Comparison of ENCODE assay signal across 33 cellular contexts in genomic region chr2:173132531-173132930, GRCh38. TPM values are rescaled to one million over a fixed set of nuclear protein-coding genes. Genes with fewer than 3 reads are reported as not detected.
DNase-seq lines count a peak whose midpoint lies in the region; ATAC-seq and TF ChIP-seq lines count a peak whose summit lies in the region.
"Had no signal": no experiment of that assay in that cellular context is flagged by ENCODE, and none has a peak within 500 bp of the region (broad histone marks: within the 10 kb centered on the region; RNA-seq: fewer than 3 reads in every experiment).

No MANE protein-coding gene starts in this region.

- TF ChIP-seq CTCF in IMR-90 (conservative IDR thresholded peaks at IDR 0.05; ENCODE audit: low read depth, low read length) (no peak), WTC11 (IDR thresholded peaks at IDR 0.05) (no peak), nephron progenitor cell (IDR thresholded peaks at IDR 0.05) (no peak)

- H2AFZ ChIP-seq in IMR-90 (replicated peaks; ENCODE audit: low read length, poor library complexity): no peak overlapping the region

- H4K20me1 ChIP-seq in IMR-90 (ENCODE audit: insufficient read depth, low read length): no peaks in the 10 kb centered on the region

- H4K91ac ChIP-seq in IMR-90 (ENCODE audit: insufficient read depth, low read depth, low read length): no peak overlapping the region

- H2BK120ac ChIP-seq in IMR-90 (ENCODE audit: low read depth, low read length): no peak overlapping the region

- H3K9me3 Mint-ChIP-seq in activated naive CD4-positive, alpha-beta T cell treated with anti-CD3 and anti-CD28 coated beads, Interleukin-2, amount 50 U/mL, for 72 hours: no peaks in the 10 kb centered on the region
- H3K9me3 Mint-ChIP-seq in WTC11 (peaks cover 5% of the 10 kb centered on the region), nephron progenitor cell (no peaks in the 10 kb centered on the region)
- H3K9me3 Mint-ChIP-seq: activated CD4-positive, alpha-beta memory T cell treated with anti-CD3 and anti-CD28 coated beads, Interleukin-2, amount 10 ng/mL, durations not matched to agents 7 days and 5 days; CD8-positive, alpha-beta T cell; immature natural killer cell; T-cell had no signal

- no peak overlapping the region for H3K56ac ChIP-seq in IMR-90 (ENCODE audit: extremely low read depth, insufficient read depth, low read length)

- H2AK9ac ChIP-seq in IMR-90 (replicated peaks; ENCODE audit: low read depth, low read length, poor library complexity): no peak overlapping the region

- no peak overlapping the region for H3K4me2 ChIP-seq in IMR-90 (ENCODE audit: low read depth, low read length)

- H2AK5ac ChIP-seq in IMR-90 (ENCODE audit: low read depth, low read length): no peak overlapping the region; the same call in 1 of the 2 replicates

- intact Hi-C loops in IMR-90 (cut with micrococcal nuclease): no loop called here

- POLR2A ChIA-PET in IMR-90 (lab: Charles Lee; ENCODE audit: unreplicated experiment): no interaction called here
- POLR2A ChIA-PET in WTC11 (lab: Charles Lee): no interaction called here

- no peaks in the 10 kb centered on the region for H3K36me3 Mint-ChIP-seq in activated naive CD4-positive, alpha-beta T cell treated with anti-CD3 and anti-CD28 coated beads, Interleukin-2, amount 50 U/mL, for 72 hours
- H3K36me3 Mint-ChIP-seq in WTC11 (peaks cover 5% of the 10 kb centered on the region), nephron progenitor cell (ENCODE audit: low read depth) (peaks cover 20% of the 10 kb centered on the region)
- H3K36me3 Mint-ChIP-seq: CD8-positive, alpha-beta T cell; T-cell had no signal

- peak overlapping the region; percentile 56; the same call in 1 of the 2 replicates for H3K23ac ChIP-seq in IMR-90 (ENCODE audit: low read depth, low read length)

- H3K27ac Mint-ChIP-seq in activated naive CD4-positive, alpha-beta T cell treated with anti-CD3 and anti-CD28 coated beads, Interleukin-2, amount 50 U/mL, for 72 hours: peak overlapping the region; percentile 33 to 95
- H3K27ac Mint-ChIP-seq in WTC11 (peak overlapping the region; percentile 4; the same call in 1 of the 2 replicates), nephron progenitor cell (peak overlapping the region; percentile 15)
- H3K27ac Mint-ChIP-seq: activated CD4-positive, alpha-beta memory T cell treated with anti-CD3 and anti-CD28 coated beads, Interleukin-2, amount 10 ng/mL, durations not matched to agents 7 days and 5 days; CD8-positive, alpha-beta T cell; immature natural killer cell; T-cell had no signal

- no peak for TF ChIP-seq RAD21 in IMR-90 (IDR thresholded peaks at IDR 0.05; ENCODE audit: low read length)

- CTCF ChIA-PET in IMR-90 (lab: Yijun Ruan, JAX): interaction anchor here (1.4 kb wide), 1 partner anchor 9 kb away, joined by 4 read pairs; no protein-coding TSS in a partner anchor
- CTCF ChIA-PET in WTC11 (lab: Charles Lee): no interaction called here

- no peaks in the 10 kb centered on the region for H3K36me3 ChIP-seq in IMR-90 (ENCODE audit: control insufficient read depth, insufficient read depth, low read length)
- H3K36me3 ChIP-seq: BE2C, neutrophil, spleen, stomach, vagina had no signal

- H3K4me1 ChIP-seq in IMR-90 (ENCODE audit: control insufficient read depth, insufficient read depth, low read length): peaks cover 16% of the 10 kb centered on the region
- H3K4me1 ChIP-seq: BE2C had no signal

- no peak overlapping the region for H2BK15ac ChIP-seq in IMR-90 (ENCODE audit: low read depth, low read length)

- no peak overlapping the region for H4K5ac ChIP-seq in IMR-90 (ENCODE audit: low read depth, low read length)

- 0 out of 2 replicates have a peak overlapping the region, but pooled peaks have one; percentile 8 for H3K14ac ChIP-seq in IMR-90 (replicated peaks; ENCODE audit: low read depth, low read length)

- H3K27ac ChIP-seq in IMR-90 (ENCODE audit: insufficient read depth, low read length): no peak overlapping the region
- H3K27ac ChIP-seq: neutrophil, spleen, stomach, vagina had no signal

- peak in 1 of 2 donors; percentile 20 for ATAC-seq in activated naive CD4-positive, alpha-beta T cell treated with anti-CD3 and anti-CD28 coated beads, Interleukin-2, amount 50 U/mL, for 72 hours
- ATAC-seq in IMR-90 (ENCODE audit: low read depth) (no peak), WTC11 (peak; percentile 41; the same call in 1 of the 2 replicates)
- ATAC-seq: CD8-positive, alpha-beta T cell; K562; left colon; right cardiac atrium; T-cell had no signal

- dilution Hi-C loops in IMR-90 (cut with HindIII; ENCODE audit: low sequenced_read_pairs, unreplicated experiment): no loop called here

- no peak for TF ChIP-seq POLR2A in IMR-90 (IDR thresholded peaks at IDR 0.05; ENCODE audit: low read depth, low read length)

- H3K79me1 ChIP-seq in IMR-90 (ENCODE audit: low read depth in 1 of 2, low read length in 2 of 2): peaks cover 33 to 59% of the 10 kb centered on the region in 2 experiments

- no TSS peak for BruUV-seq in IMR-90 (replicated peaks; lab: Mats Ljungman, UMichigan)

- H3K9me1 ChIP-seq in IMR-90 (ENCODE audit: insufficient read depth, low read length): peaks cover 3% of the 10 kb centered on the region; the same call in 1 of the 2 replicates

- H2BK5ac ChIP-seq in IMR-90 (ENCODE audit: low read depth, low read length, poor library complexity, severe bottlenecking): no peak overlapping the region

- no peak overlapping the region for H3K4ac ChIP-seq in IMR-90 (ENCODE audit: low read depth, low read length)

- H3K27me3 ChIP-seq in IMR-90 (ENCODE audit: control insufficient read depth, insufficient read depth, low read length): no peaks in the 10 kb centered on the region
- H3K27me3 ChIP-seq: BE2C, neutrophil, spleen, stomach, vagina had no signal

- H3K18ac ChIP-seq in IMR-90 (ENCODE audit: low read depth, low read length): no peak overlapping the region

- H3K4me1 Mint-ChIP-seq in WTC11: peaks cover 46% of the 10 kb centered on the region
- H3K4me1 Mint-ChIP-seq in nephron progenitor cell: peaks cover 41% of the 10 kb centered on the region

- WGBS in IMR-90 (ENCODE audit: extremely low coverage in 2 of 2, insufficient read length in 1 of 2), 2 experiments: no CpG with 5 or more reads among the region's 1 CpG

- H3K27me3 Mint-ChIP-seq in WTC11 (ENCODE audit: low read depth): no peaks in the 10 kb centered on the region
- H3K27me3 Mint-ChIP-seq in nephron progenitor cell (ENCODE audit: low read depth, poor library complexity): no peaks in the 10 kb centered on the region

- H4K8ac ChIP-seq in IMR-90 (ENCODE audit: low read depth in 2 of 2, low read length in 2 of 2): 0 out of 4 replicates have a peak overlapping the region, but pooled peaks of 1 of the 2 experiments have one; percentile 2

- no peak overlapping the region for H3K9ac ChIP-seq in IMR-90 (ENCODE audit: low read depth, low read length)

- in situ Hi-C loops in IMR-90 (cut with MboI; ENCODE audit: low sequenced_read_pairs): no loop called here

- H3K4me3 Mint-ChIP-seq in WTC11 (no peak overlapping the region), nephron progenitor cell (no peak overlapping the region)
- H3K4me3 Mint-ChIP-seq: activated CD4-positive, alpha-beta memory T cell treated with anti-CD3 and anti-CD28 coated beads, Interleukin-2, amount 10 ng/mL, durations not matched to agents 7 days and 5 days; CD8-positive, alpha-beta T cell; immature natural killer cell; T-cell had no signal

- no peak overlapping the region for H3K4me3 ChIP-seq in IMR-90 (ENCODE audit: insufficient read depth, low read depth, low read length)
- H3K4me3 ChIP-seq: K562, spleen, stomach, vagina had no signal

- no peak overlapping the region for H2BK20ac ChIP-seq in IMR-90 (ENCODE audit: low read depth, low read length)

- DNase-seq in activated naive CD4-positive, alpha-beta T cell treated with anti-CD3 and anti-CD28 coated beads, Interleukin-2, amount 50 U/mL, for 72 hours (ENCODE audit: low spot score in 2 of 2): no peak
- DNase-seq in activated naive CD4-positive, alpha-beta T cell (lab: John Stamatoyannopoulos, UW): no peak
- DNase-seq in IMR-90 (no peak), WTC11 (ENCODE audit: low spot score) (no peak), nephron progenitor cell (no peak), NOMO-1 treated with dmso at 0.1 percent for 144 hours (lab: John Stamatoyannopoulos, UW; ENCODE audit: unreplicated experiment) (no peak)
- no peak for DNase-seq in activated CD4-positive, alpha-beta T cell treated with anti-CD3 and anti-CD28 coated beads for 1 hour
- DNase-seq: activated CD4-positive, alpha-beta memory T cell treated with anti-CD3 and anti-CD28 coated beads, Interleukin-2, amount 10 ng/mL, durations not matched to agents 7 days and 5 days; activated gamma-delta T cell treated with Interleukin-2 at 50 U/mL for 16 hours; BE2C; CD8-positive, alpha-beta T cell; central memory CD4-positive, alpha-beta T cell; cortex of kidney; DMS 273 treated with DMSO at 0.1 percent for 48 hours; effector memory CD4-positive, alpha-beta T cell; GOT3; immature natural killer cell; left colon; mesendoderm; NCI-H1417; NCI-H2029 treated with DMSO at 0.1 percent for 48 hours; NCI-H226; NCI-H526 treated with DMSO at 0.1 percent for 48 hours; NK-92 treated with Interleukin-12 subunit alpha and Interleukin-12 subunit beta, amount 100 ng/mL, for 24 hours; posterior cingulate gyrus; right cardiac atrium; spleen; stimulated activated CD4-positive, alpha-beta T cell treated with anti-CD3 and anti-CD28 coated beads, Interleukin-2, amount 100 ng/mL, for 24 hours; stomach; T-cell had no signal

- no peaks in the 10 kb centered on the region for H3K9me3 ChIP-seq in IMR-90 (ENCODE audit: control insufficient read depth, insufficient read depth, low read length)
- H3K9me3 ChIP-seq: BE2C, neutrophil, spleen, stomach, vagina had no signal

TF ChIP-seq in IMR-90, 13 proteins besides CTCF, POLR2A, EP300 and RAD21 (continues in another document):
- TF ChIP-seq CHD1 (IDR thresholded peaks at IDR 0.05; ENCODE audit: low read depth, low read length): no peak
- no peak for TF ChIP-seq BHLHE40 (IDR thresholded peaks at IDR 0.05; ENCODE audit: low read depth, low read length)

TF ChIP-seq in WTC11, 78 proteins besides CTCF, POLR2A, EP300 and RAD21:
- TF ChIP-seq GTF2I (CRISPR knock-in tag; conservative IDR thresholded peaks at IDR 0.05): no peak
- TF ChIP-seq USF1 (CRISPR knock-in tag; IDR thresholded peaks at IDR 0.05): 0 out of 2 replicates have a peak, but pooled peaks have one; percentile 16
TF ChIP-seq in WTC11: peak in this region for 1.

RNA-seq across cellular contexts. Expression of gene MAP3K20, which starts 56.9 kb away (rescaled TPM):
- total RNA-seq in activated naive CD4-positive, alpha-beta T cell treated with anti-CD3 and anti-CD28 coated beads, Interleukin-2, amount 50 U/mL, for 72 hours: 10 to 100 TPM in 1 of 2 donors, 1 to 10 TPM in 1; 4.3 to 12.0 TPM
- total RNA-seq in IMR-90 (2012; rRNA removed) (84.4 and 93.0 TPM in 2 replicates), WTC11 (2021) (14.2 to 15.2 TPM (median 14.5 TPM) in 3 replicates)
- polyA plus RNA-seq in IMR-90 (2012; rRNA removed): 22.9 and 27.5 TPM in 2 replicates
- 6.0 and 6.1 TPM in 2 replicates for polyA plus RNA-seq in IMR-90 (2012; cell fraction: cytosol; rRNA removed)
- polyA plus RNA-seq in IMR-90 (2012; cell fraction: nucleus; rRNA removed; ENCODE audit: low replicate concordance): 2.9 and 14.5 TPM in 2 replicates

Comparison
In these comparisons a context has a peak if more than half of its experiments do, and no peak if none do; other contexts are left out.
1. H3K27ac Mint-ChIP-seq: peak in every context shown above with its lines; median percentile 64 in activated naive CD4-positive, alpha-beta T cell treated with anti-CD3 and anti-CD28 coated beads, Interleukin-2, amount 50 U/mL, for 72 hours; 15 in nephron progenitor cell; 4 in WTC11.